8 cellular contexts compared by ENCODE assay signal in the genomic region with DNA sequence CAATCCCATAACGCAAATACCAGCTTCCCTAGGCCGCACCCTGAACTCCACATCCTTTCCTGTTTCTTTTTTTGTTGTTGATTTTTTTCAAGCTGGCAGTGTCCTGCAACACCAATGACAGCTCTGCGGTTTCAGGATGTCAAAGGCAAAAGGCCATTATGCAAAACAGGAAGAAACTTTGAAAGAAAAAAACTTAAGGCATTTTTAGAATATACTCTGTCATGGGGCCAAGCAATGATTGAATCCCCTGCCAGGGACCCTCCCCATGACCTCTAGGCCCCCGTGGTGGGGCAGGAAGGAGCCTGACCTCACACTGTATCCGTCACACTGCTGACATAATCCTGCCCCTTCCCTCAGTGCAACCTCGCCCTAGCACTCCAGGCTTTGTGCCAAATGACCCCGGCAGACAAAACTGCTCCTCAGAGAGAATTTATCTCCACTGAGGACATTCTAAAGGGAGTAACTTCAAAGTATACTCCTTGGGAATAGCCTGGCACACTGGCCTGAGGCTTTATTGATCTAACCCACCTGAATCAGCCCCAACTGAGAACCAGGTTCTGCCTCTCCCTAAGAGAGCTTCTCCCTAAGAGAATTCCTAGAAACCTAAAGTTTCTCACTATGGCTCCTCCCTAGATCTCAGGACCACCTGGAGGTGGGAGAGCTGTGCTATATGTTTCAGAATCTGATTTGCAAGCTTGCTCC. TPM values are rescaled to one million over a fixed set of nuclear protein-coding genes. Genes with fewer than 3 reads are reported as not detected.
A peak's percentile ranks its signal among the peaks of the same experiment; 100 is the strongest.
DNase-seq lines count a peak whose midpoint lies in the region; ATAC-seq and TF ChIP-seq lines count a peak whose summit lies in the region.

No MANE protein-coding gene starts in this region.

- in situ Hi-C loops in GM13977 (cut with MboI; ENCODE audit: low pct_unique_long_range_greater_than_20kb, low sequenced_read_pairs, unreplicated experiment) = no loop called here

- H3K79me2 ChIP-seq in fibroblast of lung (ENCODE audit: control insufficient read depth, insufficient read depth, low read length) (peaks cover 93% of the 10 kb centered on the region), parathyroid adenoma (peaks cover 25% of the 10 kb centered on the region)

- no peaks in the 10 kb centered on the region for H3K9me3 ChIP-seq in fibroblast of lung (ENCODE audit: control insufficient read depth, insufficient read depth, low read depth, low read length)
- no peaks in the 10 kb centered on the region for H3K9me3 ChIP-seq in parathyroid adenoma (ENCODE audit: control insufficient read depth, low read length)

- H3K4me1 ChIP-seq in fibroblast of lung (ENCODE audit: control insufficient read depth, extremely low read depth, insufficient read depth, low read length) (peaks cover 62% of the 10 kb centered on the region), parathyroid adenoma (peaks cover 37% of the 10 kb centered on the region)

- H3K4me2 ChIP-seq in fibroblast of lung (ENCODE audit: extremely low read depth, insufficient read depth, low read length) = peak overlapping the region; percentile 87
- H3K4me2 ChIP-seq in parathyroid adenoma (ENCODE audit: low read length) = peak overlapping the region; percentile 63

- H3K36me3 ChIP-seq in fibroblast of lung (ENCODE audit: control insufficient read depth, insufficient read depth, low read length) (no peaks in the 10 kb centered on the region), parathyroid adenoma (ENCODE audit: control insufficient read depth, insufficient read depth, low read length) (no peaks in the 10 kb centered on the region)

- DNase-seq in T-helper 9 cell (peak; percentile 39), fibroblast of lung (ENCODE audit: low read depth in 2 of 2) (peak in 1 of 2 donors; percentile 87), GM13977 (ENCODE audit: low spot score) (no peak)
- DNase-seq in NK-92 treated with Interleukin-12 subunit alpha and Interleukin-12 subunit beta, amount 100 ng/mL, for 24 hours (lab: John Stamatoyannopoulos, UW) = no peak

- H3K4me3 ChIP-seq in GM08714 (ENCODE audit: low read length) (peak overlapping the region; percentile 48; the same call in 1 of the 2 replicates), fibroblast of lung (replicated peaks in 1 of 4; ENCODE audit: control extremely low read depth in 1 of 4, insufficient read depth in 1 of 4, low read depth in 3 of 4, low read length in 4 of 4) (peak overlapping the region; percentile 4 to 25 (median 17)), parathyroid adenoma (ENCODE audit: low read depth, low read length) (peak overlapping the region; percentile 38)

- H4K20me1 ChIP-seq in fibroblast of lung (ENCODE audit: control insufficient read depth, extremely low read depth, insufficient read depth, low read length) = no peaks in the 10 kb centered on the region

- H3K27me3 ChIP-seq in fibroblast of lung (ENCODE audit: control insufficient read depth, insufficient read depth, low read length) = no peaks in the 10 kb centered on the region
- no peaks in the 10 kb centered on the region for H3K27me3 ChIP-seq in parathyroid adenoma (ENCODE audit: control insufficient read depth, insufficient read depth, low read length)

- peak overlapping the region; percentile 92 for H3K27ac ChIP-seq in fibroblast of lung (ENCODE audit: insufficient read depth, low read length)
- peak overlapping the region; percentile 95 for H3K27ac ChIP-seq in parathyroid adenoma

- H3K9ac ChIP-seq in fibroblast of lung (ENCODE audit: insufficient read depth, low read length) (peak overlapping the region; percentile 34), parathyroid adenoma (no peak overlapping the region)

- H2AFZ ChIP-seq in fibroblast of lung (ENCODE audit: low read length) = no peak overlapping the region
- no peak overlapping the region for H2AFZ ChIP-seq in parathyroid adenoma

- TF ChIP-seq CTCF in fibroblast of lung (conservative IDR thresholded peaks at IDR 0.05 in 1 of 2, IDR thresholded peaks at IDR 0.05 in 1 of 2; ENCODE audit: low read depth in 1 of 2, low read length in 2 of 2) (no peak), parathyroid adenoma (IDR thresholded peaks at IDR 0.05) (no peak), GM13977 (IDR thresholded peaks at IDR 0.05; ENCODE audit: extremely low read depth, insufficient read depth, missing control alignments) (no peak)

- peak; percentile 31 for ATAC-seq in HG03354 (IDR thresholded peaks at IDR 0.05; ENCODE audit: poor library complexity, severe bottlenecking, unreplicated experiment)
- no peak for ATAC-seq in GM19467 (IDR thresholded peaks at IDR 0.05; ENCODE audit: unreplicated experiment)

RNA-seq across cellular contexts. Expression of a gene that starts 7.9 kb away (rescaled TPM):
- total RNA-seq in fibroblast of lung = 18.2 and 24.1 TPM in 2 replicates
- polyA plus RNA-seq in fibroblast of lung = 51.9 and 64.8 TPM in 2 replicates
- polyA plus RNA-seq in fibroblast of lung (2012) = 51.1 and 64.0 TPM in 2 replicates
- polyA minus RNA-seq in fibroblast of lung (ENCODE audit: low replicate concordance) = 125 and 129 TPM in 2 replicates
